Comparison of ENCODE assay signal across 20 cellular contexts in genomic region chr2:215787565-215788178, GRCh38.
A peak's percentile ranks its signal among the peaks of the same experiment; 100 is the strongest.
DNase-seq lines count a peak whose midpoint lies in the region; ATAC-seq, FAIRE-seq and TF ChIP-seq lines count a peak whose summit lies in the region.
"Had no signal": no experiment of that assay in that cellular context is flagged by ENCODE, and none has a peak within 500 bp of the region (broad histone marks: within the 10 kb centered on the region; RNA-seq: fewer than 3 reads in every experiment).

No MANE protein-coding gene starts in this region.

- intact Hi-C loops in mammary epithelial cell (cut with micrococcal nuclease): no loop called here
- intact Hi-C loops in breast epithelium (cut with DNase I; ENCODE audit: low total_unique reads): loop anchor here (2.0 kb wide), 1 partner anchor 43 kb away; no protein-coding TSS in a partner anchor
- intact Hi-C loops in pancreas (cut with DNase I): no loop called here

- H3K18ac ChIP-seq in mesenchymal stem cell (ENCODE audit: low read depth in 1 of 2, low read length in 2 of 2): no peak overlapping the region

- H3K27ac ChIP-seq in mammary epithelial cell (ENCODE audit: insufficient read depth, low read depth, low read length) (no peak overlapping the region), breast epithelium (no peak overlapping the region), SK-N-MC (peak overlapping the region; percentile 97), mesenchymal stem cell (ENCODE audit: low read length, poor library complexity, severe bottlenecking) (no peak overlapping the region), pancreas (no peak overlapping the region)
- H3K27ac ChIP-seq: BLaER1, GM23248, SJSA1 had no signal

- TF ChIP-seq CTCF in mammary epithelial cell (conservative IDR thresholded peaks at IDR 0.05 in 1 of 2, IDR thresholded peaks at IDR 0.05 in 1 of 2; ENCODE audit: extremely low read depth in 1 of 2, insufficient read depth in 1 of 2, low read depth in 1 of 2, low read length in 2 of 2): no peak
- TF ChIP-seq CTCF in breast epithelium (IDR thresholded peaks at IDR 0.05): no peak
- no peak for TF ChIP-seq CTCF in pancreas (IDR thresholded peaks at IDR 0.05)

- FAIRE-seq in pancreas (lab: Jason Lieb, UNC): no peak
- no peak for FAIRE-seq in HTR-8/SVneo (lab: Jason Lieb, UNC)
- FAIRE-seq: GM18507 had no signal

- H2AFZ ChIP-seq in mammary epithelial cell (ENCODE audit: low read depth, low read length): no peak overlapping the region
- H2AFZ ChIP-seq in mesenchymal stem cell (ENCODE audit: low read depth, low read length): no peak overlapping the region
- H2AFZ ChIP-seq: GM23248 had no signal

- H3K27me3 ChIP-seq in mammary epithelial cell (ENCODE audit: insufficient read depth, low read length) (no peaks in the 10 kb centered on the region), breast epithelium (no peaks in the 10 kb centered on the region), mesenchymal stem cell (ENCODE audit: control insufficient read depth in 1 of 2, insufficient read depth in 1 of 2, low read length in 2 of 2) (no peaks in the 10 kb centered on the region), pancreas (no peaks in the 10 kb centered on the region)
- H3K27me3 ChIP-seq: BLaER1, SJSA1 had no signal

- peak overlapping the region; percentile 7 for H2AK5ac ChIP-seq in mesenchymal stem cell (ENCODE audit: low read length, severe bottlenecking)

- H3K23ac ChIP-seq in mesenchymal stem cell (ENCODE audit: low read length in 2 of 2): no peak overlapping the region

- H3K14ac ChIP-seq in mesenchymal stem cell (ENCODE audit: low read length in 2 of 2): no peak overlapping the region

- BruUV-seq in mammary epithelial cell (replicated peaks; lab: Mats Ljungman, UMichigan): TSS peak; percentile 58

- no peak overlapping the region for H4K8ac ChIP-seq in mesenchymal stem cell (ENCODE audit: low read length)

- H3K79me1 ChIP-seq in mesenchymal stem cell (replicated peaks; ENCODE audit: low read length, poor library complexity, severe bottlenecking): no peaks in the 10 kb centered on the region

- H3K4me1 ChIP-seq in mammary epithelial cell (ENCODE audit: insufficient read depth, low read length) (peaks cover 5% of the 10 kb centered on the region), breast epithelium (no peaks in the 10 kb centered on the region), mesenchymal stem cell (ENCODE audit: control insufficient read depth, insufficient read depth, low read depth, low read length) (peaks cover 2% of the 10 kb centered on the region), pancreas (no peaks in the 10 kb centered on the region)
- H3K4me1 ChIP-seq: BLaER1, HAP-1 had no signal

- peak overlapping the region; percentile 27 to 69 for H2BK12ac ChIP-seq in mesenchymal stem cell (ENCODE audit: low read length in 2 of 2)

- no peak overlapping the region for H3K4me2 ChIP-seq in mammary epithelial cell (ENCODE audit: insufficient read depth, low read depth, low read length)
- no peak overlapping the region for H3K4me2 ChIP-seq in mesenchymal stem cell (ENCODE audit: low read length, poor library complexity, severe bottlenecking)
- H3K4me2 ChIP-seq: BLaER1 had no signal

- H3K79me2 ChIP-seq in mammary epithelial cell (ENCODE audit: insufficient read depth, low read length): no peaks in the 10 kb centered on the region

- CTCF ChIA-PET in mammary epithelial cell (lab: Charles Lee; ENCODE audit: low non-redundant PET): no interaction called here

- dilution Hi-C loops in mammary epithelial cell (cut with HindIII; ENCODE audit: low sequenced_read_pairs): no loop called here

- H2BK5ac ChIP-seq in mesenchymal stem cell (ENCODE audit: low read depth, low read length, poor library complexity, severe bottlenecking): no peak overlapping the region

- in situ Hi-C loops in mammary epithelial cell (cut with MboI; ENCODE audit: low sequenced_read_pairs in 2 of 2): no loop called here

- H3K4ac ChIP-seq in mesenchymal stem cell (ENCODE audit: low read depth in 1 of 2, low read length in 2 of 2): peak overlapping the region in 1 of 2 experiments; percentile 36

- H2BK15ac ChIP-seq in mesenchymal stem cell (ENCODE audit: low read depth, poor library complexity, severe bottlenecking): no peak overlapping the region

- no peak for DNase-seq in mammary epithelial cell
- DNase-seq in breast epithelium (ENCODE audit: low spot score in 2 of 2): no peak
- no peak for DNase-seq in SK-N-MC (ENCODE audit: low read depth, low spot score)
- no peak for DNase-seq in mesenchymal stem cell
- no peak for DNase-seq in pancreas
- DNase-seq in DMS 273 (lab: John Stamatoyannopoulos, UW; ENCODE audit: unreplicated experiment): no peak
- DNase-seq in HTR-8/SVneo (ENCODE audit: insufficient read length, low spot score): no peak
- DNase-seq: 8988T; CD4-positive, CD25-positive, alpha-beta regulatory T cell; GM23248; NCI-H1105 treated with DMSO at 0.1 percent for 48 hours; NCI-H146; NCI-H1930; NCI-H446 treated with DMSO at 0.1 percent for 48 hours; Right ventricle myocardium superior; RPMI8226 had no signal

- no peaks in the 10 kb centered on the region for H3K9me3 ChIP-seq in mammary epithelial cell (replicated peaks; ENCODE audit: insufficient read depth, low read length)
- H3K9me3 ChIP-seq in breast epithelium: no peaks in the 10 kb centered on the region
- no peaks in the 10 kb centered on the region for H3K9me3 ChIP-seq in SK-N-MC (ENCODE audit: low read depth, low read length)
- H3K9me3 ChIP-seq in mesenchymal stem cell (ENCODE audit: control insufficient read depth, low read length): no peaks in the 10 kb centered on the region
- no peaks in the 10 kb centered on the region for H3K9me3 ChIP-seq in pancreas
- H3K9me3 ChIP-seq: BLaER1, HAP-1, SJSA1 had no signal

- H3K4me3 ChIP-seq in mammary epithelial cell (replicated peaks in 1 of 3; ENCODE audit: insufficient read depth in 1 of 3, low read depth in 2 of 3, low read length in 3 of 3) (no peak overlapping the region), breast epithelium (no peak overlapping the region), SK-N-MC (no peak overlapping the region; the same call in 1 of the 2 replicates), mesenchymal stem cell (ENCODE audit: insufficient read depth in 1 of 2, low read depth in 1 of 2, low read length in 2 of 2) (peak overlapping the region in 1 of 2 experiments; percentile 25), pancreas (no peak overlapping the region)
- H3K4me3 ChIP-seq: BLaER1, GM23248, HAP-1, SJSA1 had no signal

- H4K20me1 ChIP-seq in mammary epithelial cell (ENCODE audit: insufficient read depth, low read length): no peaks in the 10 kb centered on the region
- H4K20me1 ChIP-seq: BLaER1 had no signal

- H3K9ac ChIP-seq in mammary epithelial cell (ENCODE audit: insufficient read depth, low read length) (no peak overlapping the region), SK-N-MC (ENCODE audit: insufficient read length) (no peak overlapping the region), mesenchymal stem cell (ENCODE audit: low read length) (no peak overlapping the region)
- H3K9ac ChIP-seq: BLaER1, GM23248 had no signal

- no peak for TF ChIP-seq POLR2A in breast epithelium (IDR thresholded peaks at IDR 0.05)

- no peak overlapping the region for H2BK120ac ChIP-seq in mesenchymal stem cell (ENCODE audit: low read depth, low read length)

- no peak overlapping the region for H4K91ac ChIP-seq in mesenchymal stem cell (ENCODE audit: low read length)

- 95% methylated on average over 7 of the region's 7 CpGs for WGBS in mammary epithelial cell (ENCODE audit: low coverage, missing lambda C conversion rate)
- WGBS in mesenchymal stem cell: 98% methylated on average over 5 of the region's 7 CpGs
- 75 to 82% methylated on average over 7 of the region's 7 CpGs for WGBS in pancreas, 2 donors

- H3K36me3 ChIP-seq in mammary epithelial cell (ENCODE audit: insufficient read depth, low read length) (no peaks in the 10 kb centered on the region), breast epithelium (no peaks in the 10 kb centered on the region), SK-N-MC (ENCODE audit: insufficient read depth, low read length) (no peaks in the 10 kb centered on the region), mesenchymal stem cell (ENCODE audit: control insufficient read depth in 1 of 2, insufficient read depth in 2 of 2, low read depth in 1 of 2, low read length in 2 of 2) (no peaks in the 10 kb centered on the region), pancreas (no peaks in the 10 kb centered on the region)
- H3K36me3 ChIP-seq: BLaER1, HAP-1, SJSA1 had no signal

- no peak for ATAC-seq in pancreas
